ENCODE assay signal across 1 cellular context in genomic region chr12:56084958-56085543, GRCh38.
TF ChIP-seq lines count a peak whose summit lies in the region.

No MANE protein-coding gene starts in this region.

TF ChIP-seq in SK-N-SH, 30 proteins besides CTCF, POLR2A, EP300 and RAD21 (continued from another document):
- TF ChIP-seq, protein P1, sequence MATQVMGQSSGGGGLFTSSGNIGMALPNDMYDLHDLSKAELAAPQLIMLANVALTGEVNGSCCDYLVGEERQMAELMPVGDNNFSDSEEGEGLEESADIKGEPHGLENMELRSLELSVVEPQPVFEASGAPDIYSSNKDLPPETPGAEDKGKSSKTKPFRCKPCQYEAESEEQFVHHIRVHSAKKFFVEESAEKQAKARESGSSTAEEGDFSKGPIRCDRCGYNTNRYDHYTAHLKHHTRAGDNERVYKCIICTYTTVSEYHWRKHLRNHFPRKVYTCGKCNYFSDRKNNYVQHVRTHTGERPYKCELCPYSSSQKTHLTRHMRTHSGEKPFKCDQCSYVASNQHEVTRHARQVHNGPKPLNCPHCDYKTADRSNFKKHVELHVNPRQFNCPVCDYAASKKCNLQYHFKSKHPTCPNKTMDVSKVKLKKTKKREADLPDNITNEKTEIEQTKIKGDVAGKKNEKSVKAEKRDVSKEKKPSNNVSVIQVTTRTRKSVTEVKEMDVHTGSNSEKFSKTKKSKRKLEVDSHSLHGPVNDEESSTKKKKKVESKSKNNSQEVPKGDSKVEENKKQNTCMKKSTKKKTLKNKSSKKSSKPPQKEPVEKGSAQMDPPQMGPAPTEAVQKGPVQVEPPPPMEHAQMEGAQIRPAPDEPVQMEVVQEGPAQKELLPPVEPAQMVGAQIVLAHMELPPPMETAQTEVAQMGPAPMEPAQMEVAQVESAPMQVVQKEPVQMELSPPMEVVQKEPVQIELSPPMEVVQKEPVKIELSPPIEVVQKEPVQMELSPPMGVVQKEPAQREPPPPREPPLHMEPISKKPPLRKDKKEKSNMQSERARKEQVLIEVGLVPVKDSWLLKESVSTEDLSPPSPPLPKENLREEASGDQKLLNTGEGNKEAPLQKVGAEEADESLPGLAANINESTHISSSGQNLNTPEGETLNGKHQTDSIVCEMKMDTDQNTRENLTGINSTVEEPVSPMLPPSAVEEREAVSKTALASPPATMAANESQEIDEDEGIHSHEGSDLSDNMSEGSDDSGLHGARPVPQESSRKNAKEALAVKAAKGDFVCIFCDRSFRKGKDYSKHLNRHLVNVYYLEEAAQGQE (IDR thresholded peaks at IDR 0.05; ENCODE audit: low read depth, low read length), result no peak
- TF ChIP-seq USF2 (IDR thresholded peaks at IDR 0.05; ENCODE audit: borderline replicate concordance, low read depth, low read length) (no peak), RFX5 (IDR thresholded peaks at IDR 0.05; ENCODE audit: low read length) (no peak), GATA2 (CRISPR knock-in tag; IDR thresholded peaks at IDR 0.05) (no peak)
